In the genomic region with DNA sequence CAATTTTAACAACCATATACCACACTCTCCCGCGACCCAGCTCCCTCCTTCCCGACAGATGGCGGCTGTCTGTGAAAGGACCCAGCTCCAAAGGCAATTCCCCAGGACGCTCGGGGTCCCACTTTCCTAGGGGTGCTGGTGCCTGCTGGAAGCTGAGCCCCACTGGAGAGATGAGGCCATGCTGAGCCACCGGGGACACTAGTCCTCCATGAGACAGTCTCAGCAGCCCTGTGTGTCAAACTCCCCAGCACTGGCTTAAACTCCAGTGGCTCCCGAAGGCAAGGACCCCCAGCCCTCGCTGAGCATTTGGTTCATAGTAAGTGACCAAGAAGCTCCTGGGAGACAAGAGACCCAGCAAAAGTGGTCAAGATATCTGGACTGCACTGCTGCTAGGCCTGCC, we compare ENCODE assay signal across 16 cellular contexts. TPM values are rescaled to one million over a fixed set of nuclear protein-coding genes. Genes with fewer than 3 reads are reported as not detected.
A peak's percentile ranks its signal among the peaks of the same experiment; 100 is the strongest.
DNase-seq lines count a peak whose midpoint lies in the region; ATAC-seq and TF ChIP-seq lines count a peak whose summit lies in the region.
"Had no signal": no experiment of that assay in that cellular context is flagged by ENCODE, and none has a peak within 500 bp of the region (broad histone marks: within the 10 kb centered on the region; RNA-seq: fewer than 3 reads in every experiment).

No MANE protein-coding gene starts in this region.

- H3K27ac Mint-ChIP-seq in CD4-positive, alpha-beta T cell: no peak overlapping the region

- no peak overlapping the region for H3K4me3 Mint-ChIP-seq in CD4-positive, alpha-beta T cell
- H3K4me3 Mint-ChIP-seq: CD4-positive, CD25-positive, alpha-beta regulatory T cell had no signal

- no peak overlapping the region for H3K27ac ChIP-seq in IMR-90 (ENCODE audit: insufficient read depth, low read length)
- H3K27ac ChIP-seq in OCI-LY3 (ENCODE audit: low read length): no peak overlapping the region
- H3K27ac ChIP-seq in neuronal stem cell (replicated peaks; ENCODE audit: low read length): no peak overlapping the region
- H3K27ac ChIP-seq in CD4-positive, alpha-beta T cell (ENCODE audit: low read depth, low read length): no peak overlapping the region

- H4K91ac ChIP-seq in IMR-90 (ENCODE audit: insufficient read depth, low read depth, low read length) (no peak overlapping the region), neuronal stem cell (ENCODE audit: low read depth, low read length, poor library complexity) (no peak overlapping the region)

- H3K27me3 Mint-ChIP-seq in CD4-positive, alpha-beta T cell: peaks cover 21% of the 10 kb centered on the region

- TF ChIP-seq POLR2A in IMR-90 (IDR thresholded peaks at IDR 0.05; ENCODE audit: low read depth, low read length): no peak

- no peak overlapping the region for H3K9ac ChIP-seq in IMR-90 (ENCODE audit: low read depth, low read length)
- no peak overlapping the region for H3K9ac ChIP-seq in OCI-LY3 (ENCODE audit: low read length)
- no peak overlapping the region for H3K9ac ChIP-seq in neuronal stem cell (ENCODE audit: low read depth, low read length, poor library complexity)

- H2AFZ ChIP-seq in IMR-90 (replicated peaks; ENCODE audit: low read length, poor library complexity): no peak overlapping the region
- H2AFZ ChIP-seq in OCI-LY3 (ENCODE audit: low read depth, low read length): no peak overlapping the region
- H2AFZ ChIP-seq in neuronal stem cell (ENCODE audit: low read length): no peak overlapping the region

- H2BK15ac ChIP-seq in IMR-90 (ENCODE audit: low read depth, low read length): no peak overlapping the region
- peak overlapping the region; percentile 51 for H2BK15ac ChIP-seq in neuronal stem cell (ENCODE audit: low read length)

- H3K18ac ChIP-seq in IMR-90 (ENCODE audit: low read depth, low read length) (no peak overlapping the region), neuronal stem cell (ENCODE audit: low read length) (peak overlapping the region; percentile 53)

- H4K20me1 ChIP-seq in IMR-90 (ENCODE audit: insufficient read depth, low read length): no peaks in the 10 kb centered on the region
- H4K20me1 ChIP-seq in OCI-LY3 (ENCODE audit: insufficient read depth, low read length): no peaks in the 10 kb centered on the region

- CTCF ChIA-PET in IMR-90 (lab: Yijun Ruan, JAX): no interaction called here
- CTCF ChIA-PET in CD4-positive, alpha-beta T cell (lab: Charles Lee): no interaction called here

- no peak overlapping the region for H3K14ac ChIP-seq in IMR-90 (replicated peaks; ENCODE audit: low read depth, low read length)
- H3K14ac ChIP-seq in neuronal stem cell (ENCODE audit: low read length): no peak overlapping the region

- intact Hi-C loops in IMR-90 (cut with micrococcal nuclease): no loop called here
- intact Hi-C loops in CD4-positive, alpha-beta T cell (cut with DNase I, micrococcal nuclease): no loop called here

- H2BK5ac ChIP-seq in IMR-90 (ENCODE audit: low read depth, low read length, poor library complexity, severe bottlenecking) (no peak overlapping the region), neuronal stem cell (ENCODE audit: low read length) (peak overlapping the region; percentile 49)

- no peak overlapping the region for H4K5ac ChIP-seq in IMR-90 (ENCODE audit: low read depth, low read length)

- H3K4ac ChIP-seq in IMR-90 (ENCODE audit: low read depth, low read length): no peak overlapping the region
- no peak overlapping the region for H3K4ac ChIP-seq in neuronal stem cell (ENCODE audit: low read length)

- no peak overlapping the region for H3K23ac ChIP-seq in IMR-90 (ENCODE audit: low read depth, low read length)
- no peak overlapping the region for H3K23ac ChIP-seq in neuronal stem cell (ENCODE audit: low read depth, low read length, poor library complexity)

- H3K27me3 ChIP-seq in IMR-90 (ENCODE audit: control insufficient read depth, insufficient read depth, low read length) (no peaks in the 10 kb centered on the region; the same call in 1 of the 2 replicates), OCI-LY3 (ENCODE audit: low read depth, low read length) (peaks cover 8% of the 10 kb centered on the region; the same call in 1 of the 2 replicates), neuronal stem cell (ENCODE audit: control insufficient read depth in 3 of 3, insufficient read depth in 3 of 3, low read depth in 1 of 3, low read length in 3 of 3) (peaks cover 0 to 19% (median 0%) of the 10 kb centered on the region in 3 experiments)
- no peaks in the 10 kb centered on the region for H3K27me3 ChIP-seq in CD4-positive, alpha-beta T cell (ENCODE audit: control insufficient read depth, insufficient read depth, low read length)

- H3K36me3 ChIP-seq in IMR-90 (ENCODE audit: control insufficient read depth, insufficient read depth, low read length) (no peaks in the 10 kb centered on the region), OCI-LY3 (replicated peaks; ENCODE audit: low read depth, low read length) (no peaks in the 10 kb centered on the region), neuronal stem cell (replicated peaks in 1 of 2; ENCODE audit: control insufficient read depth in 2 of 2, insufficient read depth in 2 of 2, low read length in 2 of 2) (no peaks in the 10 kb centered on the region)
- H3K36me3 ChIP-seq: BE2C, HAP-1 had no signal

- H4K8ac ChIP-seq in IMR-90 (ENCODE audit: low read depth in 2 of 2, low read length in 2 of 2): no peak overlapping the region; a peak in 1 of 4 replicates
- no peak overlapping the region for H4K8ac ChIP-seq in neuronal stem cell (ENCODE audit: low read depth, low read length)

- no peaks in the 10 kb centered on the region for H3K79me2 ChIP-seq in OCI-LY3 (ENCODE audit: low read length)

- ATAC-seq in IMR-90 (ENCODE audit: low read depth) (no peak), HG02678 (IDR thresholded peaks at IDR 0.05; ENCODE audit: unreplicated experiment) (no peak)
- no peak for ATAC-seq in CD4-positive, alpha-beta T cell (ENCODE audit: poor library complexity)
- ATAC-seq: GM12878 had no signal

- H2BK20ac ChIP-seq in IMR-90 (ENCODE audit: low read depth, low read length): 0 out of 2 replicates have a peak overlapping the region, but pooled peaks have one; percentile 9

- H3K4me3 ChIP-seq in IMR-90 (ENCODE audit: insufficient read depth, low read depth, low read length) (no peak overlapping the region), OCI-LY3 (ENCODE audit: low read length) (no peak overlapping the region), neuronal stem cell (ENCODE audit: low read length in 2 of 2) (no peak overlapping the region)
- H3K4me3 ChIP-seq: GM12878, HAP-1 had no signal

- no peak overlapping the region for H2BK120ac ChIP-seq in IMR-90 (ENCODE audit: low read depth, low read length)
- H2BK120ac ChIP-seq in neuronal stem cell (ENCODE audit: low read depth, low read length): no peak overlapping the region

- POLR2A ChIA-PET in IMR-90 (lab: Charles Lee; ENCODE audit: unreplicated experiment): no interaction called here
- POLR2A ChIA-PET in CD4-positive, alpha-beta T cell (lab: Charles Lee): no interaction called here

- 100% methylated on average over 3 of the region's 9 CpGs; no CpG with 5 or more reads in 1 of the 2 experiments for WGBS in IMR-90 (ENCODE audit: extremely low coverage in 2 of 2, insufficient read length in 1 of 2), 2 experiments
- no CpG with 5 or more reads among the region's 9 CpGs for WGBS in neuronal stem cell (ENCODE audit: extremely low coverage in 2 of 2, insufficient read length in 2 of 2, insufficient replicate concordance in 1 of 2), 2 donors

- TF ChIP-seq CTCF in IMR-90 (conservative IDR thresholded peaks at IDR 0.05; ENCODE audit: low read depth, low read length) (no peak), OCI-LY3 (IDR thresholded peaks at IDR 0.05; ENCODE audit: low read depth, low read length) (0 out of 2 replicates have a peak, but pooled peaks have one; percentile 5)
- TF ChIP-seq CTCF in CD4-positive, alpha-beta T cell (IDR thresholded peaks at IDR 0.05): no peak

- H2AK5ac ChIP-seq in IMR-90 (ENCODE audit: low read depth, low read length) (0 out of 2 replicates have a peak overlapping the region, but pooled peaks have one; percentile 28), neuronal stem cell (ENCODE audit: low read depth, low read length) (no peak overlapping the region)

- no peak overlapping the region for H3K56ac ChIP-seq in IMR-90 (ENCODE audit: extremely low read depth, insufficient read depth, low read length)

- dilution Hi-C loops in IMR-90 (cut with HindIII; ENCODE audit: low sequenced_read_pairs, unreplicated experiment): no loop called here

- H3K79me1 ChIP-seq in IMR-90 (ENCODE audit: low read depth in 1 of 2, low read length in 2 of 2) (no peaks in the 10 kb centered on the region), neuronal stem cell (ENCODE audit: low read depth, low read length) (no peaks in the 10 kb centered on the region)

- BruUV-seq in IMR-90 (replicated peaks; lab: Mats Ljungman, UMichigan): no TSS peak

- H2AK9ac ChIP-seq in IMR-90 (replicated peaks; ENCODE audit: low read depth, low read length, poor library complexity): no peak overlapping the region

- H3K36me3 Mint-ChIP-seq in CD4-positive, alpha-beta T cell (ENCODE audit: low read depth): no peaks in the 10 kb centered on the region
- H3K36me3 Mint-ChIP-seq: CD4-positive, CD25-positive, alpha-beta regulatory T cell had no signal

- H3K4me2 ChIP-seq in IMR-90 (ENCODE audit: low read depth, low read length): no peak overlapping the region
- no peak overlapping the region for H3K4me2 ChIP-seq in OCI-LY3 (ENCODE audit: low read length)
- no peak overlapping the region for H3K4me2 ChIP-seq in neuronal stem cell (ENCODE audit: insufficient read depth, low read length, poor library complexity, severe bottlenecking)

- in situ Hi-C loops in IMR-90 (cut with MboI; ENCODE audit: low sequenced_read_pairs): loop anchor here (25.0 kb wide), 1 partner anchor 251 kb away; no protein-coding TSS in a partner anchor

- no peak overlapping the region for H2BK12ac ChIP-seq in neuronal stem cell (ENCODE audit: low read length)

- H3K9me3 ChIP-seq in IMR-90 (ENCODE audit: control insufficient read depth, insufficient read depth, low read length) (no peaks in the 10 kb centered on the region), OCI-LY3 (ENCODE audit: insufficient read depth, low read length) (no peaks in the 10 kb centered on the region), neuronal stem cell (replicated peaks in 1 of 2; ENCODE audit: control insufficient read depth in 2 of 2, insufficient read depth in 1 of 2, low read depth in 1 of 2, low read length in 2 of 2) (peaks cover 0 to 2% of the 10 kb centered on the region in 2 donors)
- H3K9me3 ChIP-seq in CD4-positive, alpha-beta T cell (ENCODE audit: control insufficient read depth, low read length): no peaks in the 10 kb centered on the region
- H3K9me3 ChIP-seq: BE2C, Caco-2, HAP-1 had no signal

- H3K9me1 ChIP-seq in IMR-90 (ENCODE audit: insufficient read depth, low read length): 0 out of 2 replicates have a peak, but pooled peaks cover 3% of the 10 kb centered on the region

- TF ChIP-seq RAD21 in IMR-90 (IDR thresholded peaks at IDR 0.05; ENCODE audit: low read length): no peak

- H3K4me1 ChIP-seq in IMR-90 (ENCODE audit: control insufficient read depth, insufficient read depth, low read length): peaks cover 4% of the 10 kb centered on the region
- H3K4me1 ChIP-seq in OCI-LY3 (ENCODE audit: low read length): peaks cover 13% of the 10 kb centered on the region
- peaks cover 0 to 1% of the 10 kb centered on the region in 2 donors for H3K4me1 ChIP-seq in neuronal stem cell (ENCODE audit: control insufficient read depth in 2 of 2, insufficient read depth in 1 of 2, low read depth in 1 of 2, low read length in 2 of 2)
- H3K4me1 ChIP-seq: BE2C, Caco-2, HAP-1 had no signal

- H3K4me1 Mint-ChIP-seq in CD4-positive, alpha-beta T cell (ENCODE audit: low read depth): peaks cover 5% of the 10 kb centered on the region

- DNase-seq in IMR-90: no peak
- DNase-seq in neuronal stem cell (ENCODE audit: low spot score): no peak
- DNase-seq in activated naive CD4-positive, alpha-beta T cell (lab: John Stamatoyannopoulos, UW): no peak
- DNase-seq in CD4-positive, alpha-beta T cell: no peak
- DNase-seq: ACHN; BE2C; C1 segment of cervical spinal cord; Caco-2; CD4-positive, CD25-positive, alpha-beta regulatory T cell; DMS153; DMS79; GDM1 had no signal

- H3K9me3 Mint-ChIP-seq in CD4-positive, alpha-beta T cell: no peaks in the 10 kb centered on the region

RNA-seq across cellular contexts. Expression of a gene that starts 52.1 kb away (rescaled TPM):
- total RNA-seq in IMR-90 (2012; rRNA removed): 14.7 and 15.2 TPM in 2 replicates
- polyA plus RNA-seq in IMR-90 (2012; rRNA removed): 22.0 TPM in 2 replicates
- polyA plus RNA-seq in IMR-90 (2012; cell fraction: cytosol; rRNA removed): 15.4 and 26.3 TPM in 2 replicates
- polyA plus RNA-seq in IMR-90 (2012; cell fraction: nucleus; rRNA removed; ENCODE audit: low replicate concordance): 21.8 and 22.7 TPM in 2 replicates
- polyA plus RNA-seq in neuronal stem cell (2013, experiment 1 of 2): 7.8 TPM
- polyA plus RNA-seq in neuronal stem cell (2013, experiment 2 of 2): 7.5 TPM
- total RNA-seq in CD4-positive, alpha-beta T cell: not detected
- total RNA-seq: CD4-positive, CD25-positive, alpha-beta regulatory T cell; GM12878 had no signal
- polyA plus RNA-seq: CD4-positive, CD25-positive, alpha-beta regulatory T cell; GM12878 had no signal

Comparison
In these comparisons a context has a peak if more than half of its experiments do, and no peak if none do; other contexts are left out.
1. RNA of a gene that starts 52.1 kb away (total RNA-seq): 14.7 to 15.2 TPM in IMR-90; not detected in CD4-positive, alpha-beta T cell; every median in the first group is over 10 times any median in the second.